Comparison of ENCODE assay signal across 1 cellular context in genomic region chr15:23395832-23396231, GRCh38.
TF ChIP-seq lines count a peak whose summit lies in the region.

No MANE protein-coding gene starts in this region.

TF ChIP-seq in GM23338, 12 proteins besides CTCF, POLR2A, EP300 and RAD21 (continued from another document):
- TF ChIP-seq CREB1 (CRISPR knock-in tag; IDR thresholded peaks at IDR 0.05; ENCODE audit: low read depth): no peak
- TF ChIP-seq, protein P1, sequence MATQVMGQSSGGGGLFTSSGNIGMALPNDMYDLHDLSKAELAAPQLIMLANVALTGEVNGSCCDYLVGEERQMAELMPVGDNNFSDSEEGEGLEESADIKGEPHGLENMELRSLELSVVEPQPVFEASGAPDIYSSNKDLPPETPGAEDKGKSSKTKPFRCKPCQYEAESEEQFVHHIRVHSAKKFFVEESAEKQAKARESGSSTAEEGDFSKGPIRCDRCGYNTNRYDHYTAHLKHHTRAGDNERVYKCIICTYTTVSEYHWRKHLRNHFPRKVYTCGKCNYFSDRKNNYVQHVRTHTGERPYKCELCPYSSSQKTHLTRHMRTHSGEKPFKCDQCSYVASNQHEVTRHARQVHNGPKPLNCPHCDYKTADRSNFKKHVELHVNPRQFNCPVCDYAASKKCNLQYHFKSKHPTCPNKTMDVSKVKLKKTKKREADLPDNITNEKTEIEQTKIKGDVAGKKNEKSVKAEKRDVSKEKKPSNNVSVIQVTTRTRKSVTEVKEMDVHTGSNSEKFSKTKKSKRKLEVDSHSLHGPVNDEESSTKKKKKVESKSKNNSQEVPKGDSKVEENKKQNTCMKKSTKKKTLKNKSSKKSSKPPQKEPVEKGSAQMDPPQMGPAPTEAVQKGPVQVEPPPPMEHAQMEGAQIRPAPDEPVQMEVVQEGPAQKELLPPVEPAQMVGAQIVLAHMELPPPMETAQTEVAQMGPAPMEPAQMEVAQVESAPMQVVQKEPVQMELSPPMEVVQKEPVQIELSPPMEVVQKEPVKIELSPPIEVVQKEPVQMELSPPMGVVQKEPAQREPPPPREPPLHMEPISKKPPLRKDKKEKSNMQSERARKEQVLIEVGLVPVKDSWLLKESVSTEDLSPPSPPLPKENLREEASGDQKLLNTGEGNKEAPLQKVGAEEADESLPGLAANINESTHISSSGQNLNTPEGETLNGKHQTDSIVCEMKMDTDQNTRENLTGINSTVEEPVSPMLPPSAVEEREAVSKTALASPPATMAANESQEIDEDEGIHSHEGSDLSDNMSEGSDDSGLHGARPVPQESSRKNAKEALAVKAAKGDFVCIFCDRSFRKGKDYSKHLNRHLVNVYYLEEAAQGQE (IDR thresholded peaks at IDR 0.05; ENCODE audit: unreplicated experiment): no peak
- no peak for TF ChIP-seq EZH2 (IDR thresholded peaks at IDR 0.05; ENCODE audit: low read depth, unreplicated experiment)
